8 cellular contexts compared by ENCODE assay signal in the genomic region with DNA sequence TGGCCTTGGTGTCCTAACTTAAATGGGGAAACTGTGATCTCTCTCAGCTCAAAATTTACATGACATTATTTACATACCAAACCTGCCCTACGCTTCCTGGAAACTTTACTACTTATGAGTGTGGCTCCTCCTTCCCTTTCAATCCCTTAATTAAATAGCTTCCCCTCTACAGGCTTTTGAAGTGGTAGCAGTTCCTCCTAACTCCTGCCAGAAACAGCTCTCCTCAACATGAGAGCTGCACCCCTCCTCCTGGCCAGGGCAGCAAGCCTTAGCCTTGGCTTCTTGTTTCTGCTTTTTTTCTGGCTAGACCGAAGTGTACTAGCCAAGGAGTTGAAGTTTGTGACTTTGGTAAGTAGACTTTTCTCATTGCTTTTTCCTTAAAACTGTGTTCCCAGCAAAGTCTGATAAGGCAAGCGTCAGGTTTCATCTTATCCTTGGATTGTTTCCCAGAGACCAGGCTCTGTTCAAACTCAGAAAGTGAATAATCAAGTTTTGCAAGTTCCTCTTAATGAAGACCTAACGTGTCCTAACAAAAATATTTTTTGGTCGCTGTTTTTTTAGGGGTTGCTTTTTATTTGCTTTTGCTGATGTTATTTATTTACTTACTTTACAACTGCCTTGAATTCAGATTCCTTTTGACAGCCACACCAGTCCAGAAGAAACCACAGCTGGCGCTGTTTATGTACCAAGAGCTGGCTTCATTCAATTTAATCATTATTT. TPM values are rescaled to one million over a fixed set of nuclear protein-coding genes. Genes with fewer than 3 reads are reported as not detected.
A peak's percentile ranks its signal among the peaks of the same experiment; 100 is the strongest.
DNase-seq lines count a peak whose midpoint lies in the region; ATAC-seq and TF ChIP-seq lines count a peak whose summit lies in the region.

A gene with protein sequence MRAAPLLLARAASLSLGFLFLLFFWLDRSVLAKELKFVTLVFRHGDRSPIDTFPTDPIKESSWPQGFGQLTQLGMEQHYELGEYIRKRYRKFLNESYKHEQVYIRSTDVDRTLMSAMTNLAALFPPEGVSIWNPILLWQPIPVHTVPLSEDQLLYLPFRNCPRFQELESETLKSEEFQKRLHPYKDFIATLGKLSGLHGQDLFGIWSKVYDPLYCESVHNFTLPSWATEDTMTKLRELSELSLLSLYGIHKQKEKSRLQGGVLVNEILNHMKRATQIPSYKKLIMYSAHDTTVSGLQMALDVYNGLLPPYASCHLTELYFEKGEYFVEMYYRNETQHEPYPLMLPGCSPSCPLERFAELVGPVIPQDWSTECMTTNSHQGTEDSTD (plus strand): TSS at position 179 of the 720 bp plus-strand sequence. CDS start 50 bp downstream, at position 229.

- no peaks in the 10 kb centered on the region for H3K36me3 ChIP-seq in parathyroid adenoma (ENCODE audit: control insufficient read depth, insufficient read depth, low read length)

- no peak within 1 kb of the TSS for H3K9ac ChIP-seq in parathyroid adenoma

- no peaks in the 10 kb centered on the region for H3K4me1 ChIP-seq in parathyroid adenoma

- no peak within 1 kb of the TSS for H3K4me3 Mint-ChIP-seq in stimulated activated effector memory CD8-positive, alpha-beta T cell treated with anti-CD3 and anti-CD28 coated beads, Interleukin-12 subunit alpha, Interleukin-12 subunit beta, amount 100 ng/mL, for 72 hours
- H3K4me3 Mint-ChIP-seq in activated T-cell treated with anti-CD3 and anti-CD28 coated beads, Interleukin-2, amount 50 U/mL, for 24 hours, result no peak within 1 kb of the TSS

- H3K27ac Mint-ChIP-seq in stimulated activated effector memory CD8-positive, alpha-beta T cell treated with anti-CD3 and anti-CD28 coated beads, Interleukin-12 subunit alpha, Interleukin-12 subunit beta, amount 100 ng/mL, for 72 hours, result no peak within 1 kb of the TSS
- H3K27ac Mint-ChIP-seq in activated T-cell treated with anti-CD3 and anti-CD28 coated beads, Interleukin-2, amount 50 U/mL, for 24 hours, result no peak within 1 kb of the TSS

- H3K4me3 ChIP-seq in fibroblast of the aortic adventitia (ENCODE audit: low read depth, low read length), result no peak within 1 kb of the TSS
- H3K4me3 ChIP-seq in parathyroid adenoma (ENCODE audit: low read depth, low read length), result peak within 1 kb of the TSS; percentile 32

- H3K4me2 ChIP-seq in parathyroid adenoma (ENCODE audit: low read length), result peak within 1 kb of the TSS; percentile 50

- H3K9me3 Mint-ChIP-seq in stimulated activated effector memory CD8-positive, alpha-beta T cell treated with anti-CD3 and anti-CD28 coated beads, Interleukin-12 subunit alpha, Interleukin-12 subunit beta, amount 100 ng/mL, for 72 hours, result no peaks in the 10 kb centered on the region
- no peaks in the 10 kb centered on the region for H3K9me3 Mint-ChIP-seq in activated T-cell treated with anti-CD3 and anti-CD28 coated beads, Interleukin-2, amount 50 U/mL, for 24 hours

- ATAC-seq in HG02852 (IDR thresholded peaks at IDR 0.05; ENCODE audit: unreplicated experiment), result peak; percentile 55
- no peak for ATAC-seq in stimulated activated effector memory CD8-positive, alpha-beta T cell treated with anti-CD3 and anti-CD28 coated beads, Interleukin-12 subunit alpha, Interleukin-12 subunit beta, amount 100 ng/mL, for 72 hours

- H3K27me3 Mint-ChIP-seq in activated T-cell treated with anti-CD3 and anti-CD28 coated beads, Interleukin-2, amount 50 U/mL, for 24 hours, result peaks cover 20% of the 10 kb centered on the region

- no peaks in the 10 kb centered on the region for H3K4me1 Mint-ChIP-seq in stimulated activated effector memory CD8-positive, alpha-beta T cell treated with anti-CD3 and anti-CD28 coated beads, Interleukin-12 subunit alpha, Interleukin-12 subunit beta, amount 100 ng/mL, for 72 hours
- no peaks in the 10 kb centered on the region for H3K4me1 Mint-ChIP-seq in activated T-cell treated with anti-CD3 and anti-CD28 coated beads, Interleukin-2, amount 50 U/mL, for 24 hours (ENCODE audit: low read depth)

- H2AFZ ChIP-seq in parathyroid adenoma, result peak within 1 kb of the TSS; percentile 63

- no peak for TF ChIP-seq CTCF in fibroblast of the aortic adventitia (IDR thresholded peaks at IDR 0.05; ENCODE audit: insufficient read depth, low read length)
- no peak for TF ChIP-seq CTCF in parathyroid adenoma (IDR thresholded peaks at IDR 0.05)

- H3K79me2 ChIP-seq in parathyroid adenoma, result no peaks in the 10 kb centered on the region

- H3K27me3 ChIP-seq in parathyroid adenoma (ENCODE audit: control insufficient read depth, insufficient read depth, low read length), result no peaks in the 10 kb centered on the region

- peak within 1 kb of the TSS; percentile 87 for H3K27ac ChIP-seq in parathyroid adenoma

- DNase-seq in DMS 273 (lab: John Stamatoyannopoulos, UW; ENCODE audit: unreplicated experiment), result peak; percentile 88
- peak; percentile 42 for DNase-seq in RPMI8226
- DNase-seq in fibroblast of the aortic adventitia (ENCODE audit: low read depth), result peak; percentile 96
- no peak for DNase-seq in stimulated activated effector memory CD8-positive, alpha-beta T cell treated with anti-CD3 and anti-CD28 coated beads, Interleukin-12 subunit alpha, Interleukin-12 subunit beta, amount 100 ng/mL, for 72 hours (ENCODE audit: low spot score in 2 of 2)
- DNase-seq in activated T-cell treated with anti-CD3 and anti-CD28 coated beads, Interleukin-2, amount 50 U/mL, for 24 hours, result no peak
- no peak for DNase-seq in NCI-H2227 treated with DMSO at 0.1 percent for 48 hours (lab: John Stamatoyannopoulos, UW)

- no peaks in the 10 kb centered on the region for H3K9me3 ChIP-seq in parathyroid adenoma (ENCODE audit: control insufficient read depth, low read length)

- H3K36me3 Mint-ChIP-seq in stimulated activated effector memory CD8-positive, alpha-beta T cell treated with anti-CD3 and anti-CD28 coated beads, Interleukin-12 subunit alpha, Interleukin-12 subunit beta, amount 100 ng/mL, for 72 hours, result no peaks in the 10 kb centered on the region
- no peaks in the 10 kb centered on the region for H3K36me3 Mint-ChIP-seq in activated T-cell treated with anti-CD3 and anti-CD28 coated beads, Interleukin-2, amount 50 U/mL, for 24 hours (ENCODE audit: low read depth)

RNA-seq across cellular contexts. Expression of the gene that starts here (rescaled TPM):
- total RNA-seq in fibroblast of the aortic adventitia (ENCODE audit: low replicate concordance), result 0.63 TPM in 1 of 2 replicates, not detected in the other

Comparison
In these comparisons a context has a peak if more than half of its experiments do, and no peak if none do; other contexts are left out.
1. Peak in DNase-seq in fibroblast of the aortic adventitia; RNA of the gene not detected or under 1 TPM.
2. DNase-seq: peak in DMS 273 (single experiment) and RPMI8226 (single experiment); none in stimulated activated effector memory CD8-positive, alpha-beta T cell treated with anti-CD3 and anti-CD28 coated beads, Interleukin-12 subunit alpha, Interleukin-12 subunit beta, amount 100 ng/mL, for 72 hours (0 of 2), activated T-cell treated with anti-CD3 and anti-CD28 coated beads, Interleukin-2, amount 50 U/mL, for 24 hours (single experiment) and NCI-H2227 treated with DMSO at 0.1 percent for 48 hours (single experiment).